In genomic region chr11:26219506-26220117, GRCh38 we compare ENCODE assay signal across 26 cellular contexts.
A peak's percentile ranks its signal among the peaks of the same experiment; 100 is the strongest.
DNase-seq lines count a peak whose midpoint lies in the region; ATAC-seq and TF ChIP-seq lines count a peak whose summit lies in the region.
"Had no signal": no experiment of that assay in that cellular context is flagged by ENCODE, and none has a peak within 500 bp of the region (broad histone marks: within the 10 kb centered on the region; RNA-seq: fewer than 3 reads in every experiment).

No MANE protein-coding gene starts in this region.

- no peaks in the 10 kb centered on the region for H3K36me3 Mint-ChIP-seq in activated T-cell treated with anti-CD3 and anti-CD28 coated beads, Interleukin-2, amount 50 U/mL, for 4 hours (ENCODE audit: insufficient read depth)
- H3K36me3 Mint-ChIP-seq in activated CD4-positive, alpha-beta T cell treated with anti-CD3 and anti-CD28 coated beads, Interleukin-2, amount 10 ng/mL, durations not matched to agents 7 days and 5 days (ENCODE audit: low read depth) = no peaks in the 10 kb centered on the region
- H3K36me3 Mint-ChIP-seq: CD4-positive, alpha-beta memory T cell had no signal

- in situ Hi-C loops in astrocyte of the spinal cord (cut with HindIII; ENCODE audit: low sequenced_read_pairs) = no loop called here

- no peaks in the 10 kb centered on the region for H3K4me1 Mint-ChIP-seq in activated T-cell treated with anti-CD3 and anti-CD28 coated beads, Interleukin-2, amount 50 U/mL, for 4 hours (ENCODE audit: low read depth)
- H3K4me1 Mint-ChIP-seq in activated CD4-positive, alpha-beta T cell treated with anti-CD3 and anti-CD28 coated beads, Interleukin-2, amount 10 ng/mL, durations not matched to agents 7 days and 5 days = no peaks in the 10 kb centered on the region
- H3K4me1 Mint-ChIP-seq: CD4-positive, alpha-beta memory T cell had no signal

- peaks cover 9% of the 10 kb centered on the region for H3K4me1 ChIP-seq in lower lobe of right lung
- H3K4me1 ChIP-seq: breast epithelium, foreskin keratinocyte, Peyer's patch, spleen had no signal

- H3K27me3 Mint-ChIP-seq in activated T-cell treated with anti-CD3 and anti-CD28 coated beads, Interleukin-2, amount 50 U/mL, for 4 hours (ENCODE audit: low read depth) = no peaks in the 10 kb centered on the region
- H3K27me3 Mint-ChIP-seq in activated CD4-positive, alpha-beta T cell treated with anti-CD3 and anti-CD28 coated beads, Interleukin-2, amount 10 ng/mL, durations not matched to agents 7 days and 5 days = no peaks in the 10 kb centered on the region
- H3K27me3 Mint-ChIP-seq: CD4-positive, alpha-beta memory T cell; stimulated activated naive CD8-positive, alpha-beta T cell treated with anti-CD3 and anti-CD28 coated beads, Interleukin-15, Interleukin-2, amounts not matched to agents 100 ng/mL and 50 ng/mL, for 24 hours had no signal

- no peak overlapping the region for H3K4me3 ChIP-seq in GM12865 (ENCODE audit: low read depth, low read length)
- no peak overlapping the region for H3K4me3 ChIP-seq in astrocyte of the spinal cord (ENCODE audit: low read depth, low read length)
- no peak overlapping the region for H3K4me3 ChIP-seq in lower lobe of right lung
- H3K4me3 ChIP-seq: breast epithelium, Peyer's patch, spleen had no signal

- DNase-seq in AG08395 (ENCODE audit: low spot score) (peak; percentile 12), GM12865 (ENCODE audit: low read depth) (peak; percentile 3), astrocyte of the spinal cord (ENCODE audit: low read depth, low spot score) (peak; percentile 48), lower lobe of right lung (no peak), NCI-H446 treated with DMSO at 0.1 percent for 48 hours (lab: John Stamatoyannopoulos, UW) (no peak)
- no peak for DNase-seq in activated T-cell treated with anti-CD3 and anti-CD28 coated beads, Interleukin-2, amount 50 U/mL, for 4 hours
- no peak for DNase-seq in activated CD4-positive, alpha-beta T cell treated with anti-CD3 and anti-CD28 coated beads, Interleukin-2, amount 10 ng/mL, durations not matched to agents 7 days and 5 days
- no peak for DNase-seq in activated CD4-positive, alpha-beta T cell treated with anti-CD3 and anti-CD28 coated beads for 1 hour
- DNase-seq: activated CD4-positive, alpha-beta T cell treated with anti-CD3 and anti-CD28 coated beads, Interleukin-2, amount 50 U/mL, for 48 hours; activated gamma-delta T cell treated with Interleukin-2 at 50 U/mL for 16 hours; CD4-positive, alpha-beta memory T cell; dermis blood vessel endothelial cell; DMS 273 treated with DMSO at 0.1 percent for 48 hours; foreskin keratinocyte; GDM1; mammary epithelial cell; NCI-H1105 treated with DMSO at 0.1 percent for 48 hours; NCI-H2029 treated with DMSO at 0.1 percent for 48 hours; NK-92 treated with Interleukin-12 subunit alpha and Interleukin-12 subunit beta, amount 100 ng/mL, for 24 hours; Peyer's patch; spleen; trophoblast cell had no signal

- H3K4me3 Mint-ChIP-seq in activated T-cell treated with anti-CD3 and anti-CD28 coated beads, Interleukin-2, amount 50 U/mL, for 4 hours = no peak overlapping the region
- no peak overlapping the region for H3K4me3 Mint-ChIP-seq in activated CD4-positive, alpha-beta T cell treated with anti-CD3 and anti-CD28 coated beads, Interleukin-2, amount 10 ng/mL, durations not matched to agents 7 days and 5 days
- H3K4me3 Mint-ChIP-seq: CD4-positive, alpha-beta memory T cell; stimulated activated naive CD8-positive, alpha-beta T cell treated with anti-CD3 and anti-CD28 coated beads, Interleukin-15, Interleukin-2, amounts not matched to agents 100 ng/mL and 50 ng/mL, for 24 hours; T-helper 1 cell treated with Interleukin-12 subunit alpha and Interleukin-12 subunit beta and Interleukin-4 antibody, amounts not matched to agents 30 μg/mL and 1 μg/mL, for 36 hours had no signal

- H3K27ac ChIP-seq in lower lobe of right lung = peak overlapping the region; percentile 5
- H3K27ac ChIP-seq: breast epithelium, foreskin keratinocyte, neutrophil, Peyer's patch, spleen had no signal

- CTCF ChIA-PET in activated CD4-positive, alpha-beta T cell treated with anti-CD3 and anti-CD28 coated beads, Interleukin-2, amount 10 ng/mL, durations not matched to agents 7 days and 5 days (lab: Charles Lee) = no interaction called here

- TF ChIP-seq CTCF in GM12865 (IDR thresholded peaks at IDR 0.05; ENCODE audit: insufficient read depth, low read depth, low read length, missing control alignments) (no peak), astrocyte of the spinal cord (IDR thresholded peaks at IDR 0.05; ENCODE audit: low read depth, low read length) (no peak), lower lobe of right lung (IDR thresholded peaks at IDR 0.05) (no peak)

- H3K27me3 ChIP-seq in lower lobe of right lung (ENCODE audit: low read depth) = no peaks in the 10 kb centered on the region
- H3K27me3 ChIP-seq: breast epithelium, foreskin keratinocyte, neutrophil, Peyer's patch, spleen had no signal

- POLR2A ChIA-PET in activated CD4-positive, alpha-beta T cell treated with anti-CD3 and anti-CD28 coated beads, Interleukin-2, amount 10 ng/mL, durations not matched to agents 7 days and 5 days (lab: Charles Lee) = no interaction called here

- peaks cover 9% of the 10 kb centered on the region for H3K9me3 Mint-ChIP-seq in activated T-cell treated with anti-CD3 and anti-CD28 coated beads, Interleukin-2, amount 50 U/mL, for 4 hours
- peaks cover 5% of the 10 kb centered on the region for H3K9me3 Mint-ChIP-seq in activated CD4-positive, alpha-beta T cell treated with anti-CD3 and anti-CD28 coated beads, Interleukin-2, amount 10 ng/mL, durations not matched to agents 7 days and 5 days

- H3K27ac Mint-ChIP-seq in activated CD4-positive, alpha-beta T cell treated with anti-CD3 and anti-CD28 coated beads, Interleukin-2, amount 10 ng/mL, durations not matched to agents 7 days and 5 days = no peak overlapping the region
- H3K27ac Mint-ChIP-seq: CD4-positive, alpha-beta memory T cell; stimulated activated naive CD8-positive, alpha-beta T cell treated with anti-CD3 and anti-CD28 coated beads, Interleukin-15, Interleukin-2, amounts not matched to agents 100 ng/mL and 50 ng/mL, for 24 hours; T-helper 1 cell treated with Interleukin-12 subunit alpha and Interleukin-12 subunit beta and Interleukin-4 antibody, amounts not matched to agents 30 μg/mL and 1 μg/mL, for 36 hours had no signal

- ATAC-seq in lower lobe of right lung = peak; percentile 65 to 80
- ATAC-seq in activated T-cell treated with anti-CD3 and anti-CD28 coated beads, Interleukin-2, amount 50 U/mL, for 4 hours = no peak
- ATAC-seq: foreskin keratinocyte had no signal

- no peaks in the 10 kb centered on the region for H3K36me3 ChIP-seq in lower lobe of right lung
- H3K36me3 ChIP-seq: breast epithelium, neutrophil, Peyer's patch, spleen had no signal

- intact Hi-C loops in lower lobe of right lung (cut with DNase I) = loop anchor here (10.0 kb wide), 1 partner anchor 235 kb away; no protein-coding TSS in a partner anchor

- H3K9me3 ChIP-seq in lower lobe of right lung = no peaks in the 10 kb centered on the region
- H3K9me3 ChIP-seq: neutrophil, Peyer's patch had no signal

Comparison
In these comparisons a context has a peak if more than half of its experiments do, and no peak if none do; other contexts are left out.
1. DNase-seq: peak in AG08395 (single experiment), GM12865 (single experiment) and astrocyte of the spinal cord (single experiment); none in lower lobe of right lung (single experiment), NCI-H446 treated with DMSO at 0.1 percent for 48 hours (single experiment), activated T-cell treated with anti-CD3 and anti-CD28 coated beads, Interleukin-2, amount 50 U/mL, for 4 hours (single experiment), activated CD4-positive, alpha-beta T cell treated with anti-CD3 and anti-CD28 coated beads, Interleukin-2, amount 10 ng/mL, durations not matched to agents 7 days and 5 days (single experiment) and activated CD4-positive, alpha-beta T cell treated with anti-CD3 and anti-CD28 coated beads for 1 hour (single experiment).
2. ATAC-seq: peak in lower lobe of right lung (2 of 2); none in activated T-cell treated with anti-CD3 and anti-CD28 coated beads, Interleukin-2, amount 50 U/mL, for 4 hours (0 of 2).